In the genomic region with DNA sequence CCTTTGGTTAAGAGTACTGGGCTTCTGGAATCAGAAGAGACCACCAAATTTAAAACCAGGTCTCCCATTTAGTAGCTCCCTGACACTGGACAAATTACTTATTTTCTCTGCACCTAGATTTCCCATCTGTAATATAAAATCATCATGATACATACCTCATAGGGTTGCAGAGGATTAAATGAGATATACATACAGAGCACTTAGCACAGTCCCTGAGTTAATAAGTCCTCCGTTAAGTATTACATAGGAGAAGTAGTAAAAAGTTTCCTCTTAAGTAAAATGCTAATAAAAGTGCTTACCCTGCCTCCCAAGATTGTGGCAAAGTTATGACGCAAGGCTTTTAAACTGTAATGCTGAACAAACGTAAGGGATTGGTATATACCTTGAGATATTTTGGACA, we compare ENCODE assay signal across 8 cellular contexts. TPM values are rescaled to one million over a fixed set of nuclear protein-coding genes. Genes with fewer than 3 reads are reported as not detected.
DNase-seq lines count a peak whose midpoint lies in the region; ATAC-seq, FAIRE-seq and TF ChIP-seq lines count a peak whose summit lies in the region.

No MANE protein-coding gene starts in this region.

- intact Hi-C loops in lower lobe of right lung (cut with DNase I) (no loop called here), aorta (cut with DNase I) (no loop called here), lower leg skin (cut with DNase I; ENCODE audit: low total_unique reads) (no loop called here)

- H3K9me3 Mint-ChIP-seq in astrocyte (ENCODE audit: unreplicated experiment): no peaks in the 10 kb centered on the region

- H3K36me3 Mint-ChIP-seq in astrocyte (ENCODE audit: low read depth, unreplicated experiment): no peaks in the 10 kb centered on the region

- TF ChIP-seq CTCF in GM12864 (IDR thresholded peaks at IDR 0.05; ENCODE audit: low read depth, low read length, missing control alignments): no peak
- TF ChIP-seq CTCF in astrocyte (IDR thresholded peaks at IDR 0.05; ENCODE audit: insufficient read depth, low read depth, low read length): no peak
- no peak for TF ChIP-seq CTCF in lower lobe of right lung (IDR thresholded peaks at IDR 0.05)
- TF ChIP-seq CTCF in lower leg skin (IDR thresholded peaks at IDR 0.05): no peak

- no peak overlapping the region for H3K27ac Mint-ChIP-seq in astrocyte (ENCODE audit: unreplicated experiment)

- 1 to 32% methylated on average over 3 of the region's 3 CpGs for WGBS in aorta, 2 donors
- 0 to 29% methylated on average over 3 of the region's 3 CpGs for WGBS in lower leg skin, 2 donors

- H3K27me3 ChIP-seq in astrocyte (ENCODE audit: insufficient read depth, low read length) (no peaks in the 10 kb centered on the region), lower lobe of right lung (ENCODE audit: low read depth) (no peaks in the 10 kb centered on the region), aorta (ENCODE audit: control insufficient read depth in 1 of 2, insufficient read depth in 2 of 2, low read length in 1 of 2) (no peaks in the 10 kb centered on the region)

- FAIRE-seq in astrocyte (lab: Jason Lieb, UNC): peak; percentile 63

- DNase-seq in GM12864 (ENCODE audit: low read depth): no peak
- DNase-seq in astrocyte (ENCODE audit: low read depth): peak; percentile 9
- DNase-seq in lower lobe of right lung: no peak
- no peak for DNase-seq in aorta
- no peak for DNase-seq in cerebellar cortex (ENCODE audit: low spot score)
- no peak for DNase-seq in lower leg skin (ENCODE audit: low spot score in 2 of 2)
- DNase-seq in SKM-1 (lab: John Stamatoyannopoulos, UW; ENCODE audit: unreplicated experiment): no peak

- peak overlapping the region; percentile 95 for H3K9ac ChIP-seq in astrocyte (ENCODE audit: low read length)

- H3K36me3 ChIP-seq in astrocyte (ENCODE audit: insufficient read depth, low read length) (no peaks in the 10 kb centered on the region), lower lobe of right lung (no peaks in the 10 kb centered on the region), aorta (ENCODE audit: control insufficient read depth in 1 of 2, insufficient read depth in 2 of 2, low read length in 1 of 2) (no peaks in the 10 kb centered on the region)

- no peaks in the 10 kb centered on the region for H4K20me1 ChIP-seq in astrocyte (ENCODE audit: insufficient read depth, low read length)

- H3K4me3 ChIP-seq in GM12864 (ENCODE audit: low read depth, low read length): peak overlapping the region; percentile 65
- H3K4me3 ChIP-seq in astrocyte (ENCODE audit: insufficient read depth, low read depth, low read length): peak overlapping the region; percentile 78
- peak overlapping the region; percentile 59 for H3K4me3 ChIP-seq in lower lobe of right lung
- peak overlapping the region; percentile 42 to 63 for H3K4me3 ChIP-seq in aorta (ENCODE audit: low read length in 2 of 2)
- H3K4me3 ChIP-seq in lower leg skin (ENCODE audit: low read depth, poor library complexity, severe bottlenecking): no peak overlapping the region

- peaks cover 5% of the 10 kb centered on the region for H3K79me2 ChIP-seq in astrocyte (ENCODE audit: insufficient read depth, low read length)

- H3K4me2 ChIP-seq in astrocyte (ENCODE audit: low read length): peak overlapping the region; percentile 98

- H3K27ac ChIP-seq in astrocyte (ENCODE audit: low read depth, low read length) (peak overlapping the region; percentile 26), lower lobe of right lung (peak overlapping the region; percentile 68), aorta (ENCODE audit: low read depth in 1 of 2, low read length in 2 of 2) (peak overlapping the region in 1 of 2 donors; percentile 5)

- H3K27me3 Mint-ChIP-seq in astrocyte (ENCODE audit: low read depth, unreplicated experiment): no peaks in the 10 kb centered on the region

- ATAC-seq in HG03135 (IDR thresholded peaks at IDR 0.05; ENCODE audit: unreplicated experiment) (peak; percentile 12), lower lobe of right lung (peak in 1 of 2 donors; percentile 7), aorta (ENCODE audit: low FRiP score) (no peak)

- no peaks in the 10 kb centered on the region for H3K4me1 Mint-ChIP-seq in astrocyte (ENCODE audit: low read depth, unreplicated experiment)

- TF ChIP-seq POLR2A in lower leg skin (IDR thresholded peaks at IDR 0.05): no peak

- H3K9me3 ChIP-seq in astrocyte (ENCODE audit: insufficient read depth, low read depth, low read length) (no peaks in the 10 kb centered on the region), lower lobe of right lung (no peaks in the 10 kb centered on the region), aorta (ENCODE audit: control insufficient read depth, low read length) (no peaks in the 10 kb centered on the region)

- H3K4me1 ChIP-seq in astrocyte (ENCODE audit: insufficient read depth, low read length): no peaks in the 10 kb centered on the region
- H3K4me1 ChIP-seq in lower lobe of right lung: peaks cover 3% of the 10 kb centered on the region
- H3K4me1 ChIP-seq in aorta (ENCODE audit: control insufficient read depth in 1 of 2, insufficient read depth in 2 of 2, low read length in 2 of 2): no peaks in the 10 kb centered on the region

- peak overlapping the region; percentile 99 for H3K4me3 Mint-ChIP-seq in astrocyte (ENCODE audit: unreplicated experiment)

- peak overlapping the region; percentile 66 for H2AFZ ChIP-seq in astrocyte (ENCODE audit: low read depth, low read length)

RNA-seq across cellular contexts. Expression of a gene that starts 0.5 kb away (rescaled TPM):
- total RNA-seq in astrocyte: 9.5 and 11.9 TPM in 2 replicates
- 6.5 TPM for total RNA-seq in lower lobe of right lung
- 10 to 100 TPM; 13.6 to 13.9 TPM for total RNA-seq in aorta
- 1 to 10 TPM; 2.8 to 4.5 TPM for polyA plus RNA-seq in aorta
- total RNA-seq in lower leg skin: 1 to 10 TPM; 4.8 to 8.0 (median 5.7) TPM
